ENCODE assay signal across 23 cellular contexts in genomic region chr3:8451696-8452095, GRCh38. TPM values are rescaled to one million over a fixed set of nuclear protein-coding genes. Genes with fewer than 3 reads are reported as not detected.
DNase-seq lines count a peak whose midpoint lies in the region; ATAC-seq, FAIRE-seq and TF ChIP-seq lines count a peak whose summit lies in the region.
"Had no signal": no experiment of that assay in that cellular context is flagged by ENCODE, and none has a peak within 500 bp of the region (broad histone marks: within the 10 kb centered on the region; RNA-seq: fewer than 3 reads in every experiment).

No MANE protein-coding gene starts in this region.

- H3K27ac Mint-ChIP-seq in chondrocyte (ENCODE audit: unreplicated experiment), result peak overlapping the region; percentile 90

- H3K27me3 ChIP-seq in ACC112 (ENCODE audit: insufficient read depth, low read length), result no peaks in the 10 kb centered on the region
- H3K27me3 ChIP-seq: heart left ventricle, SJSA1 had no signal

- TF ChIP-seq CTCF in chondrocyte (IDR thresholded peaks at IDR 0.05), result no peak
- TF ChIP-seq CTCF in kidney (IDR thresholded peaks at IDR 0.05; ENCODE audit: borderline replicate concordance, extremely low read depth, insufficient read depth), result no peak

- H3K4me3 ChIP-seq in ACC112 (ENCODE audit: low read depth, low read length) (no peak overlapping the region), kidney (ENCODE audit: low read length in 2 of 2) (no peak overlapping the region)
- H3K4me3 ChIP-seq: heart left ventricle, SJSA1 had no signal

- H3K9me3 ChIP-seq in kidney (ENCODE audit: control insufficient read depth in 1 of 2, low read length in 2 of 2), result no peaks in the 10 kb centered on the region
- H3K9me3 ChIP-seq: heart left ventricle, SJSA1 had no signal

- H3K4me3 Mint-ChIP-seq in chondrocyte (ENCODE audit: unreplicated experiment), result no peak overlapping the region
- H3K4me3 Mint-ChIP-seq: neural crest cell had no signal

- no peaks in the 10 kb centered on the region for H3K79me2 ChIP-seq in ACC112 (ENCODE audit: control insufficient read depth, insufficient read depth, low read length, unreplicated experiment)

- peak overlapping the region; percentile 10 for H2AFZ ChIP-seq in ACC112 (ENCODE audit: low read length, unreplicated experiment)

- H3K4me1 ChIP-seq in ACC112 (ENCODE audit: control insufficient read depth, insufficient read depth, low read length, unreplicated experiment) (peaks cover 38% of the 10 kb centered on the region), kidney (ENCODE audit: control insufficient read depth in 1 of 2, insufficient read depth in 1 of 2, low read depth in 1 of 2, low read length in 2 of 2) (no peaks in the 10 kb centered on the region)

- ATAC-seq in HG02642 (IDR thresholded peaks at IDR 0.05; ENCODE audit: poor library complexity, unreplicated experiment), result no peak
- ATAC-seq: stimulated activated naive CD8-positive, alpha-beta T cell treated with anti-CD3 and anti-CD28 coated beads, Interleukin-15, Interleukin-2, amounts not matched to agents 100 U/mL and 50 U/mL, for 24 hours had no signal

- H3K4me1 Mint-ChIP-seq in chondrocyte (ENCODE audit: low read depth), result peaks cover 70% of the 10 kb centered on the region

- intact Hi-C loops in kidney (cut with DNase I), result no loop called here

- H3K9me3 Mint-ChIP-seq in chondrocyte (ENCODE audit: low read depth), result no peaks in the 10 kb centered on the region

- no peaks in the 10 kb centered on the region for H3K27me3 Mint-ChIP-seq in chondrocyte (ENCODE audit: low read depth)

- H3K36me3 Mint-ChIP-seq in chondrocyte (ENCODE audit: low read depth), result no peaks in the 10 kb centered on the region

- H3K36me3 ChIP-seq in ACC112 (ENCODE audit: insufficient read depth, low read length) (no peaks in the 10 kb centered on the region), kidney (ENCODE audit: control insufficient read depth in 1 of 2, insufficient read depth in 2 of 2, low read length in 2 of 2) (no peaks in the 10 kb centered on the region)
- H3K36me3 ChIP-seq: heart left ventricle, SJSA1 had no signal

- H3K9ac ChIP-seq in kidney (ENCODE audit: low read length in 2 of 2), result no peak overlapping the region

- peak overlapping the region; percentile 73 for H3K27ac ChIP-seq in ACC112 (ENCODE audit: low read depth, low read length)
- no peak overlapping the region for H3K27ac ChIP-seq in kidney (ENCODE audit: low read depth in 2 of 2, low read length in 2 of 2)
- H3K27ac ChIP-seq: epithelial cell of prostate, heart left ventricle, SJSA1 had no signal

- peak; percentile 71 for DNase-seq in LHCN-M2 (ENCODE audit: low read depth)
- DNase-seq in chondrocyte (ENCODE audit: low spot score), result no peak
- DNase-seq in kidney tubule cell (ENCODE audit: low spot score), result peak; percentile 80
- no peak for DNase-seq in midbrain (lab: John Stamatoyannopoulos, UW)
- no peak for DNase-seq in D341Med (ENCODE audit: low spot score)
- DNase-seq in kidney, result no peak
- DNase-seq: activated CD4-positive, alpha-beta T cell treated with anti-CD3 and anti-CD28 coated beads for 1 hour; activated effector memory CD4-positive, alpha-beta T cell treated with anti-CD3 and anti-CD28 coated beads, Interleukin-2, amount 50 U/mL, for 16 hours; amygdala; COR-L47; cortex of kidney; heart left ventricle; islet precursor cell; mesendoderm; NCI-H187; NCI-H510A treated with DMSO at 0.1 percent for 48 hours; stimulated activated naive CD8-positive, alpha-beta T cell treated with anti-CD3 and anti-CD28 coated beads, Interleukin-15, Interleukin-2, amounts not matched to agents 100 U/mL and 50 U/mL, for 24 hours; T-helper 9 cell had no signal

- FAIRE-seq in kidney (lab: Jason Lieb, UNC), result no peak

RNA-seq across cellular contexts. Expression of gene LMCD1, which starts 49.9 kb away (rescaled TPM):
- total RNA-seq in LHCN-M2 (2014; rRNA removed) (30.3 and 31.2 TPM in 2 replicates), chondrocyte (260 to 268 TPM (median 263 TPM) in 3 replicates), kidney (65.4 TPM)
- 160 TPM for polyA plus RNA-seq in LHCN-M2 (2012)
- polyA plus RNA-seq in kidney (ENCODE audit: insufficient read depth, low read depth, low replicate concordance), result 24.3 TPM

Comparison
In these comparisons a context has a peak if more than half of its experiments do, and no peak if none do; other contexts are left out.
1. DNase-seq: peak in LHCN-M2 (single experiment) and kidney tubule cell (single experiment); none in chondrocyte (single experiment), midbrain (single experiment), D341Med (single experiment) and kidney (single experiment).